Comparison of ENCODE assay signal across 8 cellular contexts in the genomic region with DNA sequence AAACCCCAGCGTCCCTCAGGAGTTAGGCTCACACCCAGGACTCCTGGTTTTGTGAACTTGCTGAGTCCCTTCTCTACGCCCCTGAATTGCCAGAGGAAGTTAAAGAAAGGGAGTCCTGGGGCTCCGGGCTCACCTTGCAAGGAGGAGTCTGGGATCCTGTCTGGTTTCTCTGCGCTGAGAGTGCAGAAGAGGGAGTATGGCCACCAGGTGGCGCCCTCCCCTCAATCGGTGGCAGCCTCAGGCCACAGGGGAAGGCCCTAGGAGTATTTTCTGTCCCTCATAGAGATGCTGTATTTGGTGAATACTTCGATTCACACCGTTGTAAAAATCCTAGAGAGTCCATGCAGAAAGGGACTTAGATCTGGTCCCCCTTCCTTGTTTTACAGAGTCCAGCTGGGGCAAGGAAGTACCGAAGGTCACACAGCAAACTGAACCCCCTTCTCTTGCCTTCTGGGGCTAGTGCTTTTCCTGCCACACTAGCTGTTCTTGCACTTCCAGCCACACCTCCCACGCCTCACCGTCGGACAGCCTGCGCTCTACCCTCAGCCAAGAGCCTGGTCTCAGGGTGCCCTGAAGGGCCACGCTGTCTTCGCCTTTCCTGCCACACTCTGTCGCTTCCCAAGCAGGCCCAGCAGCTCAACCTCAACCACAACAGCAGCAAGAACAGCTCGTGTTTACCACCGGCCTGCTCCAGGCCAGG. TPM values are rescaled to one million over a fixed set of nuclear protein-coding genes. Genes with fewer than 3 reads are reported as not detected.
DNase-seq lines count a peak whose midpoint lies in the region; ATAC-seq and TF ChIP-seq lines count a peak whose summit lies in the region.

No MANE protein-coding gene starts in this region.

- peak; percentile 80 for TF ChIP-seq CTCF in GM12875 (IDR thresholded peaks at IDR 0.05; ENCODE audit: borderline replicate concordance, insufficient read depth, low read depth, low read length)
- TF ChIP-seq CTCF in LNCaP clone FGC (IDR thresholded peaks at IDR 0.05; ENCODE audit: control insufficient read depth, extremely low read depth, insufficient read depth): peak; percentile 87
- TF ChIP-seq CTCF in adrenal gland (IDR thresholded peaks at IDR 0.05): peak; percentile 65 to 97 (median 82)
- peak; percentile 66 to 91 (median 75) for TF ChIP-seq CTCF in gastrocnemius medialis (IDR thresholded peaks at IDR 0.05 in 4 of 5, conservative IDR thresholded peaks at IDR 0.05 in 1 of 5)

- in situ Hi-C loops in gastrocnemius medialis (cut with MboI; ENCODE audit: low sequenced_read_pairs in 4 of 4): loop anchor here in 1 of 4 donors (5.0 kb wide), 1 partner anchor 139 kb away; no protein-coding TSS in a partner anchor

- DNase-seq in GOT3 (lab: John Stamatoyannopoulos, UW): peak; percentile 41
- DNase-seq in LNCaP clone FGC (ENCODE audit: low read depth): no peak
- peak; percentile 10 to 53 for DNase-seq in SW 1271 (lab: John Stamatoyannopoulos, UW)
- DNase-seq in adrenal gland: peak; percentile 62 to 93 (median 79)
- peak; percentile 79 to 91 (median 90) for DNase-seq in right cardiac atrium
- peak; percentile 18 to 51 for DNase-seq in gastrocnemius medialis
- no peak for DNase-seq in GF-D8 (lab: John Stamatoyannopoulos, UW)

- H3K4me1 ChIP-seq in adrenal gland (replicated peaks in 1 of 2): no peaks in the 10 kb centered on the region
- no peaks in the 10 kb centered on the region for H3K4me1 ChIP-seq in right cardiac atrium (ENCODE audit: control insufficient read depth, insufficient read depth, low read length)
- H3K4me1 ChIP-seq in gastrocnemius medialis: peaks cover under 1 to 3% of the 10 kb centered on the region in 2 donors

- intact Hi-C loops in adrenal gland (cut with DNase I): loop anchor here (5.0 kb wide), 1 partner anchor 139 kb away; no protein-coding TSS in a partner anchor
- intact Hi-C loops in right cardiac atrium (cut with DNase I): loop anchor here in 3 of 4 donors (2.0 to 5.0 kb wide), 2 partner anchors 139 to 141 kb away; no protein-coding TSS in a partner anchor
- intact Hi-C loops in gastrocnemius medialis (cut with DNase I; ENCODE audit: low total_unique reads): loop anchor here (1.0 kb wide), 1 partner anchor 142 kb away; no protein-coding TSS in a partner anchor

- no peaks in the 10 kb centered on the region for H3K36me3 ChIP-seq in adrenal gland (replicated peaks in 1 of 2)
- no peaks in the 10 kb centered on the region for H3K36me3 ChIP-seq in gastrocnemius medialis

- H3K27ac ChIP-seq in adrenal gland (no peak overlapping the region), right cardiac atrium (ENCODE audit: low read length) (no peak overlapping the region), gastrocnemius medialis (no peak overlapping the region)

- TF ChIP-seq POLR2A in adrenal gland (IDR thresholded peaks at IDR 0.05) (no peak), gastrocnemius medialis (IDR thresholded peaks at IDR 0.05) (no peak)

- H3K4me3 ChIP-seq in GM12875 (ENCODE audit: low read depth, low read length): no peak overlapping the region
- no peak overlapping the region for H3K4me3 ChIP-seq in LNCaP clone FGC (ENCODE audit: low read depth, low read length)
- no peak overlapping the region for H3K4me3 ChIP-seq in adrenal gland
- no peak overlapping the region for H3K4me3 ChIP-seq in right cardiac atrium (ENCODE audit: low read length)
- no peak overlapping the region for H3K4me3 ChIP-seq in gastrocnemius medialis

- no peaks in the 10 kb centered on the region for H3K9me3 ChIP-seq in adrenal gland (replicated peaks in 1 of 3)
- H3K9me3 ChIP-seq in right cardiac atrium (ENCODE audit: control insufficient read depth, low read length): no peaks in the 10 kb centered on the region
- H3K9me3 ChIP-seq in gastrocnemius medialis: no peaks in the 10 kb centered on the region

- 32 to 38% (median 34%) methylated on average over 18 of the region's 18 CpGs for WGBS in adrenal gland, 4 donors
- 36% methylated on average over 18 of the region's 18 CpGs for WGBS in right cardiac atrium

- H3K27me3 ChIP-seq in adrenal gland (peaks cover 31% of the 10 kb centered on the region), right cardiac atrium (ENCODE audit: control insufficient read depth, insufficient read depth) (no peaks in the 10 kb centered on the region), gastrocnemius medialis (peaks cover 32 to 36% (median 33%) of the 10 kb centered on the region in 3 donors)

- ATAC-seq in right cardiac atrium: peak; percentile 87 to 93
- peak; percentile 72 to 87 for ATAC-seq in gastrocnemius medialis

RNA-seq across cellular contexts. Expression of gene HAND1, which starts 10.2 kb away (rescaled TPM):
- total RNA-seq in adrenal gland (1 to 10 TPM in 3 of 8 donors, not detected in 5; 3.8 to 6.8 (median 5.6) TPM), right cardiac atrium (1 to 10 TPM; 1.8 to 9.2 (median 2.5) TPM), gastrocnemius medialis (not detected)
- polyA plus RNA-seq in adrenal gland (1 to 10 TPM; 1.3 to 2.4 (median 1.4) TPM), right cardiac atrium (3.6 TPM)

RNA-seq across cellular contexts. Expression of gene SAP30L, which starts 22.0 kb away (rescaled TPM):
- total RNA-seq in adrenal gland (10 to 100 TPM; 22.5 to 42.2 (median 35.8) TPM), right cardiac atrium (10 to 100 TPM; 24.6 to 34.0 (median 30.8) TPM), gastrocnemius medialis (10 to 100 TPM; 18.8 to 35.6 (median 25.5) TPM)
- polyA plus RNA-seq in adrenal gland (10 to 100 TPM; 36.2 to 65.1 (median 44.8) TPM), right cardiac atrium (13.5 TPM)

Comparison
In these comparisons a context has a peak if more than half of its experiments do, and no peak if none do; other contexts are left out.
1. DNase-seq: peak in GOT3 (single experiment), SW 1271 (2 of 2), adrenal gland (7 of 7), right cardiac atrium (3 of 3) and gastrocnemius medialis (2 of 2); none in LNCaP clone FGC (single experiment) and GF-D8 (single experiment).
2. Peak in every context shown above with its lines, with median percentiles within 50 percentile points of each other: CTCF ChIP-seq.